Comparison of ENCODE assay signal across 8 cellular contexts in the genomic region with DNA sequence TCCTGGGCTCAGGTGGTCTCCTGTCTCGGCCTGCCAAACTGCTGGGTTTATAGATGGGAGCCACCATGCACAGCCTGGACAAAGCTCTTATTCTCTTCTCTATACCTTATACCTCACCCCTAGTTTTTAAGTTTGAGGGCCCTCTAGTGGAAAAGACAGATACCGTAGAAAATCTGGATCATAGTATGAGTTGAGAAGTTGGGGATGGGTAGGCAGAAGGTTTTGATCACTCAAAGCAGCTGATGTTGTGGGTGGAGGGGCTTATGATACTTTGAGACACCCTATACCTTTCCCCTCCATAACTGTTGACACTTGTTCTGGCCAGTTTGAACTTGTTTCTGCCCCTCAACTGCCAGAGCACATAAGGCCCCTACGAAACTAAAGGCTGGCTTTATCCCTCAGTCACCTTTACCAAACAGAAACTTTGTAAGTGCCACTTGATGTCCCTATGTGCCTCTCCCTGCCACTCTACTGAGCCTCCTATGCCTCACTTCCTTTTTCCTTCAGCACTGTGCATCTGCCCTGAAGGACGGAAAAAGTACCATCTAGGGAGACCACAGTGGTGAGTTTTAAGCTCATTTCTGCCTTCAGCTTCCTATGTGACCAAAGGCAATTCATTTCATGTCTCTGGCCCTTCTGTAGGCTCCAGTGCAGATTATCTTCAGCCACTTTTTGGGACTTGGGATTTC. TPM values are rescaled to one million over a fixed set of nuclear protein-coding genes. Genes with fewer than 3 reads are reported as not detected.
DNase-seq lines count a peak whose midpoint lies in the region; ATAC-seq and TF ChIP-seq lines count a peak whose summit lies in the region.

No MANE protein-coding gene starts in this region.

- peak; percentile 45 to 48 for DNase-seq in AML-193 (lab: John Stamatoyannopoulos, UW)
- DNase-seq in lung microvascular endothelial cell (ENCODE audit: low read depth in 2 of 2): peak; percentile 8 to 23
- no peak for DNase-seq in suprapubic skin (ENCODE audit: low spot score in 2 of 2)
- DNase-seq in ecto neural progenitor cell (ENCODE audit: low spot score): no peak

- TF ChIP-seq RAD21 in Ishikawa (IDR thresholded peaks at IDR 0.05; ENCODE audit: low read depth): peak; percentile 57

- no peak overlapping the region for H3K27ac ChIP-seq in suprapubic skin

- no peak for ATAC-seq in HG02885 (IDR thresholded peaks at IDR 0.05; ENCODE audit: poor library complexity, unreplicated experiment)

- WGBS in suprapubic skin: 88% methylated on average over 4 of the region's 4 CpGs

- TF ChIP-seq EP300 in Ishikawa (IDR thresholded peaks at IDR 0.05; ENCODE audit: borderline replicate concordance) (no peak), suprapubic skin (IDR thresholded peaks at IDR 0.05) (no peak)

- no peaks in the 10 kb centered on the region for H3K27me3 ChIP-seq in suprapubic skin

- peaks cover 38% of the 10 kb centered on the region for H3K4me1 ChIP-seq in suprapubic skin

- no peak for TF ChIP-seq POLR2A in suprapubic skin (IDR thresholded peaks at IDR 0.05)

- no peaks in the 10 kb centered on the region for H3K9me3 ChIP-seq in suprapubic skin

- no peaks in the 10 kb centered on the region for H3K36me3 ChIP-seq in suprapubic skin

- no peak overlapping the region for H3K4me3 ChIP-seq in WI38 (ENCODE audit: low read depth, low read length)
- no peak overlapping the region for H3K4me3 ChIP-seq in suprapubic skin

- TF ChIP-seq CTCF in GM12874 (IDR thresholded peaks at IDR 0.05; ENCODE audit: insufficient read depth, low read depth, low read length) (peak; percentile 47), WI38 (IDR thresholded peaks at IDR 0.05; ENCODE audit: low read depth, low read length) (peak; percentile 13; the same call in 1 of the 2 replicates), suprapubic skin (IDR thresholded peaks at IDR 0.05) (no peak)

TF ChIP-seq in Ishikawa, 13 proteins besides CTCF, POLR2A, EP300 and RAD21:
- TF ChIP-seq, protein P1, sequence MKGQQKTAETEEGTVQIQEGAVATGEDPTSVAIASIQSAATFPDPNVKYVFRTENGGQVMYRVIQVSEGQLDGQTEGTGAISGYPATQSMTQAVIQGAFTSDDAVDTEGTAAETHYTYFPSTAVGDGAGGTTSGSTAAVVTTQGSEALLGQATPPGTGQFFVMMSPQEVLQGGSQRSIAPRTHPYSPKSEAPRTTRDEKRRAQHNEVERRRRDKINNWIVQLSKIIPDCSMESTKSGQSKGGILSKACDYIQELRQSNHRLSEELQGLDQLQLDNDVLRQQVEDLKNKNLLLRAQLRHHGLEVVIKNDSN (IDR thresholded peaks at IDR 0.05): no peak
- TF ChIP-seq TAF1 (IDR thresholded peaks at IDR 0.05; ENCODE audit: low read depth) (no peak), EGR1 (IDR thresholded peaks at IDR 0.05) (no peak), NFIC (IDR thresholded peaks at IDR 0.05) (no peak), CREB1 (IDR thresholded peaks at IDR 0.05; ENCODE audit: low read depth) (no peak), FOXM1 (IDR thresholded peaks at IDR 0.05; ENCODE audit: borderline replicate concordance, low read depth) (no peak), YY1 (IDR thresholded peaks at IDR 0.05; ENCODE audit: low read depth) (no peak)
- TF ChIP-seq, protein P2, sequence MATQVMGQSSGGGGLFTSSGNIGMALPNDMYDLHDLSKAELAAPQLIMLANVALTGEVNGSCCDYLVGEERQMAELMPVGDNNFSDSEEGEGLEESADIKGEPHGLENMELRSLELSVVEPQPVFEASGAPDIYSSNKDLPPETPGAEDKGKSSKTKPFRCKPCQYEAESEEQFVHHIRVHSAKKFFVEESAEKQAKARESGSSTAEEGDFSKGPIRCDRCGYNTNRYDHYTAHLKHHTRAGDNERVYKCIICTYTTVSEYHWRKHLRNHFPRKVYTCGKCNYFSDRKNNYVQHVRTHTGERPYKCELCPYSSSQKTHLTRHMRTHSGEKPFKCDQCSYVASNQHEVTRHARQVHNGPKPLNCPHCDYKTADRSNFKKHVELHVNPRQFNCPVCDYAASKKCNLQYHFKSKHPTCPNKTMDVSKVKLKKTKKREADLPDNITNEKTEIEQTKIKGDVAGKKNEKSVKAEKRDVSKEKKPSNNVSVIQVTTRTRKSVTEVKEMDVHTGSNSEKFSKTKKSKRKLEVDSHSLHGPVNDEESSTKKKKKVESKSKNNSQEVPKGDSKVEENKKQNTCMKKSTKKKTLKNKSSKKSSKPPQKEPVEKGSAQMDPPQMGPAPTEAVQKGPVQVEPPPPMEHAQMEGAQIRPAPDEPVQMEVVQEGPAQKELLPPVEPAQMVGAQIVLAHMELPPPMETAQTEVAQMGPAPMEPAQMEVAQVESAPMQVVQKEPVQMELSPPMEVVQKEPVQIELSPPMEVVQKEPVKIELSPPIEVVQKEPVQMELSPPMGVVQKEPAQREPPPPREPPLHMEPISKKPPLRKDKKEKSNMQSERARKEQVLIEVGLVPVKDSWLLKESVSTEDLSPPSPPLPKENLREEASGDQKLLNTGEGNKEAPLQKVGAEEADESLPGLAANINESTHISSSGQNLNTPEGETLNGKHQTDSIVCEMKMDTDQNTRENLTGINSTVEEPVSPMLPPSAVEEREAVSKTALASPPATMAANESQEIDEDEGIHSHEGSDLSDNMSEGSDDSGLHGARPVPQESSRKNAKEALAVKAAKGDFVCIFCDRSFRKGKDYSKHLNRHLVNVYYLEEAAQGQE (IDR thresholded peaks at IDR 0.05; ENCODE audit: low read depth): no peak

RNA-seq across cellular contexts. Expression of a gene that starts 28.6 kb away (rescaled TPM):
- total RNA-seq in lung microvascular endothelial cell: 54.7 and 61.7 TPM in 2 replicates
- total RNA-seq in suprapubic skin: 100 to 1,000 TPM in 1 of 4 donors, 10 to 100 TPM in 3; 78.5 to 110 (median 86.6) TPM

Comparison
In these comparisons a context has a peak if more than half of its experiments do, and no peak if none do; other contexts are left out.
1. DNase-seq: peak in AML-193 (2 of 2) and lung microvascular endothelial cell (2 of 2); none in suprapubic skin (0 of 2) and ecto neural progenitor cell (single experiment).
2. CTCF ChIP-seq: peak in GM12874 (single experiment) and WI38 (single experiment); none in suprapubic skin (0 of 2).